Comparison of ENCODE assay signal across 8 cellular contexts in genomic region chr22:41832553-41833368, GRCh38. TPM values are rescaled to one million over a fixed set of nuclear protein-coding genes. Genes with fewer than 3 reads are reported as not detected.
DNase-seq lines count a peak whose midpoint lies in the region; ATAC-seq and TF ChIP-seq lines count a peak whose summit lies in the region.

SREBF2 (plus strand) TSS chr22:41833105; CDS start chr22:41833271, 166 bp downstream.

- DNase-seq in NCI-H1105 (lab: John Stamatoyannopoulos, UW) (peak; percentile 99), SKM-1 treated with dmso at 0.1 percent for 144 hours (lab: John Stamatoyannopoulos, UW; ENCODE audit: unreplicated experiment) (peak; percentile 99), glomerular visceral epithelial cell (ENCODE audit: extremely low spot score) (peak; percentile 99), omental fat pad (ENCODE audit: low spot score) (peak; percentile 97), testis (peak; percentile 100)

- TF ChIP-seq CTCF in omental fat pad (IDR thresholded peaks at IDR 0.05) (no peak), testis (IDR thresholded peaks at IDR 0.05) (peak in 1 of 3 experiments; percentile 14)

- peak within 1 kb of the TSS; percentile 95 for H3K4me3 Mint-ChIP-seq in activated naive CD8-positive, alpha-beta T cell

- ATAC-seq in HG02623 (IDR thresholded peaks at IDR 0.05; ENCODE audit: unreplicated experiment): peak; percentile 80
- ATAC-seq in omental fat pad (ENCODE audit: low FRiP score): peak; percentile 96

- intact Hi-C loops in testis (cut with DNase I; ENCODE audit: low total_unique reads): no loop called here

- no peaks in the 10 kb centered on the region for H3K27me3 ChIP-seq in testis

- 0% methylated on average over 19 to 36 of the region's 75 CpGs for WGBS in testis, 2 donors

- H3K4me1 ChIP-seq in testis: peaks cover 10% of the 10 kb centered on the region

- peak within 1 kb of the TSS; percentile 97 for H3K27ac Mint-ChIP-seq in activated naive CD8-positive, alpha-beta T cell

- no peaks in the 10 kb centered on the region for H3K27me3 Mint-ChIP-seq in activated naive CD8-positive, alpha-beta T cell

- H3K9me3 Mint-ChIP-seq in activated naive CD8-positive, alpha-beta T cell (ENCODE audit: low read depth): no peaks in the 10 kb centered on the region

- H3K36me3 ChIP-seq in testis (ENCODE audit: low read depth, missing control alignments): no peaks in the 10 kb centered on the region

- peak within 1 kb of the TSS; percentile 98 for H3K27ac ChIP-seq in testis

- TF ChIP-seq POLR2A in GM10847 (IDR thresholded peaks at IDR 0.05; ENCODE audit: extremely low read depth, insufficient read length) (peak; percentile 92), testis (IDR thresholded peaks at IDR 0.05) (peak; percentile 22)

- no peaks in the 10 kb centered on the region for H3K9me3 ChIP-seq in testis

- peaks cover 6% of the 10 kb centered on the region for H3K36me3 Mint-ChIP-seq in activated naive CD8-positive, alpha-beta T cell

- peak within 1 kb of the TSS; percentile 87 to 96 for H3K4me3 ChIP-seq in testis

- H3K4me1 Mint-ChIP-seq in activated naive CD8-positive, alpha-beta T cell (ENCODE audit: low read depth): peaks cover 46% of the 10 kb centered on the region

RNA-seq across cellular contexts. Expression of gene SREBF2, which starts in this region (rescaled TPM):
- total RNA-seq in omental fat pad (10 to 100 TPM; 26.3 to 63.5 (median 33.8) TPM), testis (100 to 1,000 TPM in 1 of 2 donors, 10 to 100 TPM in 1; 79.8 to 119 TPM)
- polyA plus RNA-seq in testis (ENCODE audit: insufficient read depth, low read depth, low replicate concordance): 59.7 TPM

Comparison
In these comparisons a context has a peak if more than half of its experiments do, and no peak if none do; other contexts are left out.
1. Peak in every context shown above with its lines: DNase-seq, ATAC-seq, H3K4me3 ChIP-seq and H3K27ac ChIP-seq.